ENCODE assay signal across 9 cellular contexts in genomic region chrX:63128509-63128908, GRCh38.
DNase-seq lines count a peak whose midpoint lies in the region; ATAC-seq, FAIRE-seq and TF ChIP-seq lines count a peak whose summit lies in the region.
"Had no signal": no experiment of that assay in that cellular context is flagged by ENCODE, and none has a peak within 500 bp of the region (broad histone marks: within the 10 kb centered on the region; RNA-seq: fewer than 3 reads in every experiment).

No MANE protein-coding gene starts in this region.

- H3K36me3 ChIP-seq in CD4-positive, alpha-beta memory T cell (ENCODE audit: insufficient read depth, low read length) = no peaks in the 10 kb centered on the region
- no peaks in the 10 kb centered on the region for H3K36me3 ChIP-seq in kidney epithelial cell (ENCODE audit: control insufficient read depth, insufficient read depth, low read length)

- H3K9me3 ChIP-seq in CD4-positive, alpha-beta memory T cell (ENCODE audit: control insufficient read depth in 1 of 2, low read length in 2 of 2) = no peaks in the 10 kb centered on the region

- no peaks in the 10 kb centered on the region for H3K4me1 Mint-ChIP-seq in CD4-positive, alpha-beta memory T cell

- ATAC-seq in HG03280 (IDR thresholded peaks at IDR 0.05; ENCODE audit: unreplicated experiment) (peak; percentile 60), GM19452 (IDR thresholded peaks at IDR 0.05; ENCODE audit: unreplicated experiment) (no peak), GM21619 (IDR thresholded peaks at IDR 0.05; ENCODE audit: unreplicated experiment) (no peak)
- ATAC-seq: T-cell had no signal

- H3K27me3 ChIP-seq in CD4-positive, alpha-beta memory T cell (ENCODE audit: insufficient read depth, low read length) = no peaks in the 10 kb centered on the region
- no peaks in the 10 kb centered on the region for H3K27me3 ChIP-seq in kidney epithelial cell (ENCODE audit: control insufficient read depth, insufficient read depth, low read length)

- no peak overlapping the region for H3K4me3 Mint-ChIP-seq in CD4-positive, alpha-beta memory T cell
- H3K4me3 Mint-ChIP-seq: T-cell had no signal

- H3K36me3 Mint-ChIP-seq in CD4-positive, alpha-beta memory T cell = no peaks in the 10 kb centered on the region
- H3K36me3 Mint-ChIP-seq: T-cell had no signal

- intact Hi-C loops in CD4-positive, alpha-beta memory T cell (cut with micrococcal nuclease) = no loop called here

- CTCF ChIA-PET in CD4-positive, alpha-beta memory T cell (lab: Charles Lee; ENCODE audit: partially characterized antibody) = no interaction called here

- POLR2A ChIA-PET in CD4-positive, alpha-beta memory T cell (lab: Charles Lee; ENCODE audit: partially characterized antibody) = no interaction called here

- H3K27me3 Mint-ChIP-seq in CD4-positive, alpha-beta memory T cell = no peaks in the 10 kb centered on the region

- no peak overlapping the region for H3K27ac ChIP-seq in CD4-positive, alpha-beta memory T cell (ENCODE audit: low read depth, low read length)

- TF ChIP-seq CTCF in kidney epithelial cell (IDR thresholded peaks at IDR 0.05; ENCODE audit: insufficient read depth, low read length, poor library complexity, severe bottlenecking) = peak; percentile 20

- DNase-seq in CD4-positive, alpha-beta memory T cell = peak in 3 of 5 donors; percentile 2 to 16 (median 9)
- DNase-seq in GM12892 (ENCODE audit: insufficient read length) (no peak), SW480 (ENCODE audit: low spot score) (peak; percentile 29), kidney epithelial cell (ENCODE audit: low read depth) (no peak), HuH-7 (ENCODE audit: low spot score) (no peak)

- no peak overlapping the region for H3K4me3 ChIP-seq in CD4-positive, alpha-beta memory T cell (ENCODE audit: low read length in 2 of 2)
- no peak overlapping the region for H3K4me3 ChIP-seq in kidney epithelial cell (ENCODE audit: low read depth, low read length)

- no peaks in the 10 kb centered on the region for H3K4me1 ChIP-seq in CD4-positive, alpha-beta memory T cell (ENCODE audit: insufficient read depth, low read length)

- H3K27ac Mint-ChIP-seq in CD4-positive, alpha-beta memory T cell = peak overlapping the region in 1 of 7 donors; percentile 6
- H3K27ac Mint-ChIP-seq: T-cell had no signal

- no peaks in the 10 kb centered on the region for H3K9me3 Mint-ChIP-seq in CD4-positive, alpha-beta memory T cell
- H3K9me3 Mint-ChIP-seq: T-cell had no signal

- peak; percentile 92 for FAIRE-seq in GM12892 (lab: Jason Lieb, UNC)

- no peak for TF ChIP-seq POLR2A in GM12892 (IDR thresholded peaks at IDR 0.05; ENCODE audit: low read depth, low read length)

Comparison
In these comparisons a context has a peak if more than half of its experiments do, and no peak if none do; other contexts are left out.
1. DNase-seq: peak in CD4-positive, alpha-beta memory T cell (3 of 5) and SW480 (single experiment); none in GM12892 (single experiment), kidney epithelial cell (single experiment) and HuH-7 (single experiment).